Comparison of ENCODE assay signal across 10 cellular contexts in genomic region chr1:241424480-241424971, GRCh38.
DNase-seq lines count a peak whose midpoint lies in the region; ATAC-seq and TF ChIP-seq lines count a peak whose summit lies in the region.
"Had no signal": no experiment of that assay in that cellular context is flagged by ENCODE, and none has a peak within 500 bp of the region (broad histone marks: within the 10 kb centered on the region; RNA-seq: fewer than 3 reads in every experiment).

No MANE protein-coding gene starts in this region.

- no peak for ATAC-seq in GM21737 (IDR thresholded peaks at IDR 0.05; ENCODE audit: unreplicated experiment)

- peak; percentile 18 for DNase-seq in DMS53 (lab: John Stamatoyannopoulos, UW)
- no peak for DNase-seq in DMS53 treated with DMSO at 0.1 percent for 48 hours (lab: John Stamatoyannopoulos, UW; ENCODE audit: unreplicated experiment)
- DNase-seq in erythroblast (lab: John Stamatoyannopoulos, UW) = no peak
- DNase-seq in medulla oblongata (ENCODE audit: extremely low spot score) = no peak
- DNase-seq: NCI-H2171 had no signal

- H3K4me1 ChIP-seq in iPS-15b (ENCODE audit: control insufficient read depth, insufficient read depth, low read length) (no peaks in the 10 kb centered on the region), thymus (ENCODE audit: control insufficient read depth, insufficient read depth, low read length) (no peaks in the 10 kb centered on the region)

- H3K27me3 ChIP-seq in iPS-15b (ENCODE audit: control insufficient read depth, insufficient read depth, low read length) (peaks cover 22% of the 10 kb centered on the region), thymus (ENCODE audit: control insufficient read depth, insufficient read depth) (peaks cover 16% of the 10 kb centered on the region)

- H3K27ac ChIP-seq in VCaP (peak overlapping the region; percentile 49; the same call in 1 of the 2 replicates), thymus (ENCODE audit: low read depth) (no peak overlapping the region)
- H3K27ac ChIP-seq: 22Rv1 had no signal

- H3K4me3 ChIP-seq in iPS-15b (ENCODE audit: low read depth, low read length) = peak overlapping the region; percentile 64
- peak overlapping the region; percentile 46 for H3K4me3 ChIP-seq in thymus (ENCODE audit: low read length)

- no peak for TF ChIP-seq CTCF in VCaP (conservative IDR thresholded peaks at IDR 0.05)

- H3K9me3 ChIP-seq in iPS-15b (ENCODE audit: control insufficient read depth, insufficient read depth, low read length) (no peaks in the 10 kb centered on the region), thymus (ENCODE audit: control insufficient read depth) (no peaks in the 10 kb centered on the region)

- TF ChIP-seq POLR2A in erythroblast (IDR thresholded peaks at IDR 0.05; ENCODE audit: low read length) = no peak

- 46% methylated on average over 21 of the region's 21 CpGs for WGBS in thymus

- peak overlapping the region; percentile 37 for H3K9ac ChIP-seq in iPS-15b (ENCODE audit: low read depth, low read length)

- H3K36me3 ChIP-seq in iPS-15b (ENCODE audit: control insufficient read depth, insufficient read depth, low read length) (no peaks in the 10 kb centered on the region), thymus (ENCODE audit: control insufficient read depth, insufficient read depth) (no peaks in the 10 kb centered on the region)
